In genomic region chr1:116191294-116191693, GRCh38 we compare ENCODE assay signal across 9 cellular contexts.
"Had no signal": no experiment of that assay in that cellular context is flagged by ENCODE, and none has a peak within 500 bp of the region (broad histone marks: within the 10 kb centered on the region; RNA-seq: fewer than 3 reads in every experiment).

No MANE protein-coding gene starts in this region.

- H3K4me3 ChIP-seq: GM23338, HAP-1 had no signal

- H3K36me3 ChIP-seq: HAP-1 had no signal

- H3K27ac ChIP-seq: KMS-11 had no signal

- H3K4me1 ChIP-seq: HAP-1 had no signal

- H3K4me2 ChIP-seq: GM23338, KMS-11 had no signal

- H3K9me3 ChIP-seq: HAP-1 had no signal

- DNase-seq: H7, IMR-90, Karpas-422, KBM-7 had no signal

- ATAC-seq: GM23338, HCT116 had no signal

- FAIRE-seq: HTR-8/SVneo had no signal

- H3K9ac ChIP-seq: KMS-11 had no signal
